In the genomic region with DNA sequence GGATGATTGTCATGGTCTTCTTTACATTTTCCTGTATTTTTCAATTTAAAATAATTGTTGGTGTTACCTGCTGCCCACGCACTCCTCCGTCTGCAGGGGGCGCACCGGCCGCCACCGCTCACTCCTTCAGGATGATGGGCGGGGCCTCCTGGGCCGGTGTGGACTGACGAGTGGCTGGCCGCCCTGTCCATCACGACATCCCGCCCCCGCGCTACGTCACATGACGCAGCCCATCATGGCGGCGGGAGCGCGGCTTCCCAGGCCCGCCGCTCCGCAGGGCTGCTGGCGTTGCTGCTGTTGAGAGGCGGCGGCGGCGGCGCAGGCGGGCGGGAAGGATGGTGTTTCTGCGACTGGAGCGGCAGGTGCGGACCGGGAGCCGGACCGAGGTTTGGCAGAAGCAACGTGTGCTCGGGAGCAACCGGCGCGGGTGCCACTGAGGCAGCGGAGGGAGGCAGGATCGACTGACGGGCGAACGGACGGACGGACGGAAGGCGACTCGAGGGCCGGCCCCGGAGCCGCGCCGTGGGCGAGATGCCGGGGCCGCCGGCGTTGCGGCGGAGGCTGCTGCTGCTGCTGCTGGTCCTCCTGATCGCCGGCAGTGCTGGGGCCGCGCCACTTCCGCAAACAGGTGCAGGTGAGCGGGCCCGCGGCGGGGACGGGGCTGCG, we compare ENCODE assay signal across 8 cellular contexts. TPM values are rescaled to one million over a fixed set of nuclear protein-coding genes. Genes with fewer than 3 reads are reported as not detected.
DNase-seq lines count a peak whose midpoint lies in the region; TF ChIP-seq lines count a peak whose summit lies in the region.

A gene (plus strand): TSS at position 216 of the 666 bp plus-strand sequence. CDS start 316 bp downstream, at position 532.

- H3K4me1 ChIP-seq in ES-I3 (ENCODE audit: insufficient read depth, low read length) = peaks cover 16% of the 10 kb centered on the region
- peaks cover 33 to 45% (median 41%) of the 10 kb centered on the region in 4 donors for H3K4me1 ChIP-seq in stomach

- H2AFZ ChIP-seq in neural cell (ENCODE audit: low read depth, low read length) = peak within 1 kb of the TSS; percentile 60

- peak within 1 kb of the TSS; percentile 76 for H3K4me2 ChIP-seq in neural cell (ENCODE audit: low read length)

- H3F3A ChIP-seq in neural cell (ENCODE audit: insufficient read depth, low read length, poor library complexity, severe bottlenecking) = no peaks in the 10 kb centered on the region

- TF ChIP-seq EP300 in neural cell (conservative IDR thresholded peaks at IDR 0.05; ENCODE audit: poor library complexity, severe bottlenecking) = peak; percentile 71
- no peak for TF ChIP-seq EP300 in stomach (IDR thresholded peaks at IDR 0.05)

- H3K79me2 ChIP-seq in neural cell (replicated peaks; ENCODE audit: insufficient read depth, low read length) = peaks cover 35% of the 10 kb centered on the region

- intact Hi-C loops in stomach (cut with DNase I; ENCODE audit: low total_unique reads) = loop anchor here (2.0 to 5.0 kb wide), 2 partner anchors 28 to 61 kb away; no protein-coding TSS in a partner anchor

- TF ChIP-seq CTCF in fibroblast of the aortic adventitia (IDR thresholded peaks at IDR 0.05; ENCODE audit: insufficient read depth, low read length) (peak; percentile 92), neural cell (IDR thresholded peaks at IDR 0.05; ENCODE audit: poor library complexity, severe bottlenecking) (peak; percentile 99), stomach (IDR thresholded peaks at IDR 0.05) (peak in 5 of 7 experiments; percentile 93 to 98 (median 94))

- H3K9ac ChIP-seq in ES-I3 (ENCODE audit: low read depth, low read length) (peak within 1 kb of the TSS; percentile 77), neural cell (ENCODE audit: low read length) (peak within 1 kb of the TSS; percentile 93)

- WGBS in stomach, 5 donors = 0 to 1% (median 0%) methylated on average over 13 to 75 of the region's 75 CpGs

- peak within 1 kb of the TSS; percentile 83 for H3K4me3 ChIP-seq in fibroblast of the aortic adventitia (ENCODE audit: low read depth, low read length)
- H3K4me3 ChIP-seq in neural cell (ENCODE audit: low read length) = peak within 1 kb of the TSS; percentile 97
- H3K4me3 ChIP-seq in stomach = peak within 1 kb of the TSS; percentile 87 to 100 (median 94)

- no peaks in the 10 kb centered on the region for H4K20me1 ChIP-seq in neural cell (ENCODE audit: insufficient read depth)

- no peaks in the 10 kb centered on the region; the same call in 1 of the 2 replicates for H3K9me3 ChIP-seq in ES-I3 (ENCODE audit: control insufficient read depth, insufficient read depth, low read length)
- no peaks in the 10 kb centered on the region for H3K9me3 ChIP-seq in neural cell (ENCODE audit: low read length)
- peaks cover 0 to 10% (median 6%) of the 10 kb centered on the region in 4 donors for H3K9me3 ChIP-seq in stomach

- peak in 2 of 4 donors; percentile 41 to 90 for TF ChIP-seq POLR2A in stomach (IDR thresholded peaks at IDR 0.05)

- TF ChIP-seq RAD21 in neural cell (conservative IDR thresholded peaks at IDR 0.05) = peak; percentile 73

- H3K27ac ChIP-seq in neural cell (ENCODE audit: low read length) (peak within 1 kb of the TSS; percentile 92), stomach (peak within 1 kb of the TSS; percentile 89 to 92 (median 91))

- peak; percentile 94 for DNase-seq in H4 (ENCODE audit: low spot score)
- DNase-seq in LoVo (ENCODE audit: low spot score) = peak; percentile 98
- peak; percentile 62 to 73 for DNase-seq in SHP77 (lab: John Stamatoyannopoulos, UW)
- peak; percentile 95 for DNase-seq in activated effector memory CD4-positive, alpha-beta T cell treated with Interleukin-2 at 50 U/mL for 16 hours
- peak; percentile 87 for DNase-seq in fibroblast of the aortic adventitia (ENCODE audit: low read depth)
- peak; percentile 96 for DNase-seq in stomach

- H3K27me3 ChIP-seq in neural cell (ENCODE audit: insufficient read depth, low read depth, low read length) (no peaks in the 10 kb centered on the region), stomach (no peaks in the 10 kb centered on the region)

- no peaks in the 10 kb centered on the region for H3K9me2 ChIP-seq in neural cell (ENCODE audit: insufficient read depth, low read length)

- H3K36me3 ChIP-seq in ES-I3 (ENCODE audit: insufficient read depth, low read length) = no peaks in the 10 kb centered on the region
- H3K36me3 ChIP-seq in neural cell (ENCODE audit: insufficient read depth, low read length) = no peaks in the 10 kb centered on the region
- no peaks in the 10 kb centered on the region for H3K36me3 ChIP-seq in stomach

TF ChIP-seq in neural cell, 6 proteins besides CTCF, POLR2A, EP300 and RAD21:
- no peak for TF ChIP-seq EZH2 (IDR thresholded peaks at IDR 0.05; ENCODE audit: borderline replicate concordance, insufficient read depth, low read length, poor library complexity, severe bottlenecking)
- peak; percentile 99 for TF ChIP-seq POLR2AphosphoS5 (IDR thresholded peaks at IDR 0.05)
- peak; percentile 89 for TF ChIP-seq MXI1 (conservative IDR thresholded peaks at IDR 0.05; ENCODE audit: poor library complexity, severe bottlenecking)
- TF ChIP-seq, protein P1, sequence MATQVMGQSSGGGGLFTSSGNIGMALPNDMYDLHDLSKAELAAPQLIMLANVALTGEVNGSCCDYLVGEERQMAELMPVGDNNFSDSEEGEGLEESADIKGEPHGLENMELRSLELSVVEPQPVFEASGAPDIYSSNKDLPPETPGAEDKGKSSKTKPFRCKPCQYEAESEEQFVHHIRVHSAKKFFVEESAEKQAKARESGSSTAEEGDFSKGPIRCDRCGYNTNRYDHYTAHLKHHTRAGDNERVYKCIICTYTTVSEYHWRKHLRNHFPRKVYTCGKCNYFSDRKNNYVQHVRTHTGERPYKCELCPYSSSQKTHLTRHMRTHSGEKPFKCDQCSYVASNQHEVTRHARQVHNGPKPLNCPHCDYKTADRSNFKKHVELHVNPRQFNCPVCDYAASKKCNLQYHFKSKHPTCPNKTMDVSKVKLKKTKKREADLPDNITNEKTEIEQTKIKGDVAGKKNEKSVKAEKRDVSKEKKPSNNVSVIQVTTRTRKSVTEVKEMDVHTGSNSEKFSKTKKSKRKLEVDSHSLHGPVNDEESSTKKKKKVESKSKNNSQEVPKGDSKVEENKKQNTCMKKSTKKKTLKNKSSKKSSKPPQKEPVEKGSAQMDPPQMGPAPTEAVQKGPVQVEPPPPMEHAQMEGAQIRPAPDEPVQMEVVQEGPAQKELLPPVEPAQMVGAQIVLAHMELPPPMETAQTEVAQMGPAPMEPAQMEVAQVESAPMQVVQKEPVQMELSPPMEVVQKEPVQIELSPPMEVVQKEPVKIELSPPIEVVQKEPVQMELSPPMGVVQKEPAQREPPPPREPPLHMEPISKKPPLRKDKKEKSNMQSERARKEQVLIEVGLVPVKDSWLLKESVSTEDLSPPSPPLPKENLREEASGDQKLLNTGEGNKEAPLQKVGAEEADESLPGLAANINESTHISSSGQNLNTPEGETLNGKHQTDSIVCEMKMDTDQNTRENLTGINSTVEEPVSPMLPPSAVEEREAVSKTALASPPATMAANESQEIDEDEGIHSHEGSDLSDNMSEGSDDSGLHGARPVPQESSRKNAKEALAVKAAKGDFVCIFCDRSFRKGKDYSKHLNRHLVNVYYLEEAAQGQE (IDR thresholded peaks at IDR 0.05; ENCODE audit: borderline replicate concordance) = peak; percentile 94
- TF ChIP-seq TAF1 (IDR thresholded peaks at IDR 0.05; ENCODE audit: low read depth) = peak; percentile 88
- peak; percentile 90 for TF ChIP-seq SMC3 (conservative IDR thresholded peaks at IDR 0.05; ENCODE audit: poor library complexity)

RNA-seq across cellular contexts. Expression of the gene that starts here (rescaled TPM):
- 7.1 and 7.5 TPM in 2 replicates for total RNA-seq in H4 (2014; rRNA removed; shearing (Covaris generic))
- total RNA-seq in fibroblast of the aortic adventitia (ENCODE audit: low replicate concordance) (9.8 and 10.8 TPM in 2 replicates), stomach (10 to 100 TPM; 18.2 to 42.6 (median 20.6) TPM)
- polyA plus RNA-seq in neural cell (11.9 and 12.3 TPM in 2 replicates), stomach (1 to 10 TPM; 1.4 to 3.6 (median 1.7) TPM)
- polyA minus RNA-seq in neural cell = 39.0 and 40.9 TPM in 2 replicates

Comparison
In these comparisons a context has a peak if more than half of its experiments do, and no peak if none do; other contexts are left out.
1. Peak in every context shown above with its lines: DNase-seq, H3K4me3 ChIP-seq and H3K27ac ChIP-seq.